ENCODE assay signal across 13 cellular contexts in genomic region chr4:6888506-6889071, GRCh38.
"Had no signal": no experiment of that assay in that cellular context is flagged by ENCODE, and none has a peak within 500 bp of the region (broad histone marks: within the 10 kb centered on the region; RNA-seq: fewer than 3 reads in every experiment).

No MANE protein-coding gene starts in this region.

- H3K4me3 ChIP-seq: adrenal gland, breast epithelium, suprapubic skin, upper lobe of right lung had no signal

- H3K36me3 ChIP-seq: breast epithelium, suprapubic skin had no signal

- ATAC-seq: activated CD4-positive, CD25-positive, alpha-beta regulatory T cell treated with anti-CD3 and anti-CD28 coated beads, Interleukin-2, amount 50 U/mL, for 24 hours; activated T-cell treated with anti-CD3 and anti-CD28 coated beads, Interleukin-2, amount 50 U/mL, for 4 hours; natural killer cell treated with Interleukin-12 subunit alpha and Interleukin-12 subunit beta and Interleukin-15 and Interleukin-18, amount 100 ng/mL, for 72 hours had no signal

- DNase-seq: activated CD4-positive, alpha-beta T cell treated with anti-CD3 and anti-CD28 coated beads, Interleukin-2, amount 10 ng/mL, durations not matched to agents 7 days and 5 days; activated CD8-positive, alpha-beta memory T cell treated with anti-CD3 and anti-CD28 coated beads, Interleukin-2, amount 50 U/mL, for 4 hours; activated T-cell treated with anti-CD3 and anti-CD28 coated beads, Interleukin-2, amount 50 U/mL, for 4 hours; cerebellar nuclear complex; dermis blood vessel endothelial cell; effector memory CD4-positive, alpha-beta T cell; occipital lobe had no signal

- H3K9me3 ChIP-seq: adrenal gland, suprapubic skin, upper lobe of right lung had no signal

- H3K27me3 ChIP-seq: adrenal gland, breast epithelium, suprapubic skin, upper lobe of right lung had no signal

- H3K27ac ChIP-seq: breast epithelium, suprapubic skin, upper lobe of right lung had no signal
